8 cellular contexts compared by ENCODE assay signal in genomic region chr3:197309528-197310361, GRCh38. TPM values are rescaled to one million over a fixed set of nuclear protein-coding genes. Genes with fewer than 3 reads are reported as not detected.
DNase-seq lines count a peak whose midpoint lies in the region; ATAC-seq and TF ChIP-seq lines count a peak whose summit lies in the region.

No MANE protein-coding gene starts in this region.

- H3K36me3 Mint-ChIP-seq in osteocyte (ENCODE audit: unreplicated experiment): peaks cover 3% of the 10 kb centered on the region

- H3K9me3 Mint-ChIP-seq in osteocyte (ENCODE audit: unreplicated experiment): peaks cover 5% of the 10 kb centered on the region

- ATAC-seq in HG02571 (IDR thresholded peaks at IDR 0.05; ENCODE audit: unreplicated experiment): no peak

- H3K27ac Mint-ChIP-seq in osteocyte (ENCODE audit: unreplicated experiment): peak overlapping the region; percentile 98

- DNase-seq in EH (ENCODE audit: low read depth) (peak; percentile 98), NOMO-1 treated with DMSO at 0.1 percent for 48 hours (lab: John Stamatoyannopoulos, UW; ENCODE audit: unreplicated experiment) (peak; percentile 21), epidermal melanocyte (ENCODE audit: insufficient read length, low spot score) (peak; percentile 46), osteocyte (ENCODE audit: extremely low spot score, unreplicated experiment) (no peak), NCI-H774 (lab: John Stamatoyannopoulos, UW) (no peak), HT-29 (ENCODE audit: low spot score) (no peak), GOT3 (lab: John Stamatoyannopoulos, UW) (no peak)

- H3K4me1 Mint-ChIP-seq in osteocyte (ENCODE audit: unreplicated experiment): peaks cover 61% of the 10 kb centered on the region

- H3K4me3 Mint-ChIP-seq in osteocyte (ENCODE audit: unreplicated experiment): peak overlapping the region; percentile 35

- no peak for TF ChIP-seq CTCF in osteocyte (IDR thresholded peaks at IDR 0.05)

- H3K27me3 Mint-ChIP-seq in osteocyte (ENCODE audit: unreplicated experiment): no peaks in the 10 kb centered on the region

RNA-seq across cellular contexts. Expression of gene DLG1, which starts 11.3 kb away (rescaled TPM):
- 168 and 171 TPM in 2 replicates for total RNA-seq in osteocyte
- total RNA-seq in HT-29 (2014; rRNA removed; shearing (Covaris generic)): 36.7 and 53.7 TPM in 2 replicates

Comparison
In these comparisons a context has a peak if more than half of its experiments do, and no peak if none do; other contexts are left out.
1. DNase-seq: peak in EH (single experiment), NOMO-1 treated with DMSO at 0.1 percent for 48 hours (single experiment) and epidermal melanocyte (single experiment); none in osteocyte (single experiment), NCI-H774 (single experiment), HT-29 (single experiment) and GOT3 (single experiment).